ENCODE assay signal across 1 cellular context in genomic region chr6:89406157-89406556, GRCh38.
TF ChIP-seq lines count a peak whose summit lies in the region.

No MANE protein-coding gene starts in this region.

TF ChIP-seq in GM12878, 131 proteins besides CTCF, POLR2A, EP300 and RAD21:
- TF ChIP-seq GABPA (IDR thresholded peaks at IDR 0.05; ENCODE audit: low read depth) = no peak
- no peak for TF ChIP-seq MEF2A (IDR thresholded peaks at IDR 0.05; ENCODE audit: insufficient read depth, low read depth, low read length)
- no peak for TF ChIP-seq MTA2 (IDR thresholded peaks at IDR 0.05; ENCODE audit: low read depth)
- no peak for TF ChIP-seq GATAD2B (conservative IDR thresholded peaks at IDR 0.05; ENCODE audit: low read depth)
- TF ChIP-seq E4F1 (IDR thresholded peaks at IDR 0.05; ENCODE audit: borderline replicate concordance, partially characterized antibody) = no peak
- TF ChIP-seq MXI1 (IDR thresholded peaks at IDR 0.05; ENCODE audit: low read depth, low read length) = no peak
- TF ChIP-seq ZNF24 (IDR thresholded peaks at IDR 0.05) = no peak
- no peak for TF ChIP-seq NFIC (IDR thresholded peaks at IDR 0.05; ENCODE audit: low read depth, low read length)
- TF ChIP-seq TCF3 (IDR thresholded peaks at IDR 0.05; ENCODE audit: borderline replicate concordance, insufficient read depth, low read depth, low read length) = no peak
- no peak for TF ChIP-seq SMC3 (IDR thresholded peaks at IDR 0.05; ENCODE audit: borderline replicate concordance, low read length)
- no peak for TF ChIP-seq ZNF384 (IDR thresholded peaks at IDR 0.05; ENCODE audit: borderline replicate concordance, low read depth, low read length)
- no peak for TF ChIP-seq SIN3A (IDR thresholded peaks at IDR 0.05; ENCODE audit: low read depth, low read length)
- no peak for TF ChIP-seq CBFB (IDR thresholded peaks at IDR 0.05; ENCODE audit: low read depth)
- no peak for TF ChIP-seq MYB (IDR thresholded peaks at IDR 0.05; ENCODE audit: borderline replicate concordance, low read depth, low read length)
